35 cellular contexts compared by ENCODE assay signal in the genomic region with DNA sequence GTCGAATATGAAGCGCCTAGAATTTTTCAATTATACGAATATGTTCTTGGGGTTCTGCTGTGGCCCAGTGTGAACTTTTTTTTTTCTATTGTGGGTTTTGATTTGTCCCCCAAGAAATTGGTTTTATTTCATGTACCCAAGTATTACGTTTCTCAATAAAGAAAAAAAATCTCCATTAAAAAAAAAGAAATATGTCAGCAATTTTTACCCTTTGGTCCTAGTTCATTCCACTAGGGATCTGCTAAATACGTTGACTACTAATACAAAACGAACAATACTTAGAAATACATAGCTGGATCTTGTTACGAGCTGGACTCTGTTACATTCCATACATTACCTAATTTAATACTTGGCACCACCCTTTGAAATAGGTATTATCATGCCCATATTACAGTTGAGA.
"Had no signal": no experiment of that assay in that cellular context is flagged by ENCODE, and none has a peak within 500 bp of the region (broad histone marks: within the 10 kb centered on the region; RNA-seq: fewer than 3 reads in every experiment).

No MANE protein-coding gene starts in this region.

- H3K4me3 ChIP-seq: MG63 had no signal

- H3K9me3 ChIP-seq: MG63 had no signal

- DNase-seq: Kasumi-1, MG63, MM.1S, MV-4-11, NCI-H1048, NCI-H1092, NCI-H1092 treated with DMSO at 0.1 percent for 48 hours, NCI-H1105, NCI-H1105 treated with DMSO at 0.1 percent for 48 hours, NCI-H1417, NCI-H1417 treated with DMSO at 0.1 percent for 48 hours, NCI-H1436, NCI-H1436 treated with DMSO at 0.1 percent for 48 hours, NCI-H146, NCI-H1694, NCI-H1694 treated with DMSO at 0.1 percent for 48 hours, NCI-H187, NCI-H187 treated with DMSO at 0.1 percent for 48 hours, NCI-H1930, NCI-H2029, NCI-H2029 treated with DMSO at 0.1 percent for 48 hours, NCI-H2081, NCI-H2081 treated with DMSO at 0.1 percent for 48 hours, NCI-H2107, NCI-H2171, NCI-H2171 treated with DMSO at 0.1 percent for 48 hours, NCI-H2227 treated with DMSO at 0.1 percent for 48 hours, NCI-H226, NCI-H345, NCI-H446, NCI-H446 treated with DMSO at 0.1 percent for 48 hours, NCI-H510A, NCI-H510A treated with DMSO at 0.1 percent for 48 hours, NCI-H524, NCI-H524 treated with DMSO at 0.1 percent for 48 hours had no signal

- H3K27me3 ChIP-seq: MG63 had no signal

- H3K36me3 ChIP-seq: MG63 had no signal
